Comparison of ENCODE assay signal across 7 cellular contexts in genomic region chr4:2220016-2220620, GRCh38. TPM values are rescaled to one million over a fixed set of nuclear protein-coding genes. Genes with fewer than 3 reads are reported as not detected.
DNase-seq lines count a peak whose midpoint lies in the region; ATAC-seq and TF ChIP-seq lines count a peak whose summit lies in the region.

No MANE protein-coding gene starts in this region.

- peaks cover 1% of the 10 kb centered on the region for H3K36me3 Mint-ChIP-seq in osteocyte (ENCODE audit: unreplicated experiment)

- H3K4me3 Mint-ChIP-seq in osteocyte (ENCODE audit: unreplicated experiment) = no peak overlapping the region

- peaks cover 0 to 6% (median 0%) of the 10 kb centered on the region in 3 donors for H3K4me1 ChIP-seq in gastroesophageal sphincter
- peaks cover 0 to 4% (median 0%) of the 10 kb centered on the region in 4 donors for H3K4me1 ChIP-seq in tibial artery

- H3K36me3 ChIP-seq in gastroesophageal sphincter = peaks cover 0 to 19% of the 10 kb centered on the region in 2 donors
- H3K36me3 ChIP-seq in tibial artery = peaks cover 7 to 12% (median 11%) of the 10 kb centered on the region in 3 donors

- no peak overlapping the region for H3K4me3 ChIP-seq in gastroesophageal sphincter
- no peak overlapping the region for H3K4me3 ChIP-seq in tibial artery

- peak; percentile 63 for ATAC-seq in gastroesophageal sphincter

- H3K9me3 ChIP-seq in gastroesophageal sphincter = no peaks in the 10 kb centered on the region
- H3K9me3 ChIP-seq in tibial artery = no peaks in the 10 kb centered on the region

- no peaks in the 10 kb centered on the region for H3K27me3 Mint-ChIP-seq in osteocyte (ENCODE audit: unreplicated experiment)

- H3K9me3 Mint-ChIP-seq in osteocyte (ENCODE audit: unreplicated experiment) = no peaks in the 10 kb centered on the region

- H3K27me3 ChIP-seq in gastroesophageal sphincter (no peaks in the 10 kb centered on the region), tibial artery (no peaks in the 10 kb centered on the region)

- H3K27ac ChIP-seq in gastroesophageal sphincter (no peak overlapping the region), tibial artery (no peak overlapping the region)

- WGBS in gastroesophageal sphincter (ENCODE audit: low coverage in 1 of 2), 2 donors = 2 to 7% methylated on average over 6 to 7 of the region's 10 CpGs

- intact Hi-C loops in tibial artery (cut with DNase I; ENCODE audit: low total_unique reads) = no loop called here

- no peak for TF ChIP-seq EP300 in gastroesophageal sphincter (IDR thresholded peaks at IDR 0.05)

- no peak overlapping the region for H3K27ac Mint-ChIP-seq in osteocyte (ENCODE audit: unreplicated experiment)

- in situ Hi-C loops in GM13976 (cut with MboI; ENCODE audit: low sequenced_read_pairs, unreplicated experiment) = no loop called here
- in situ Hi-C loops in SK-MEL-5 (cut with HindIII; ENCODE audit: low pct_unique_long_range_greater_than_20kb, low sequenced_read_pairs) = no loop called here

- TF ChIP-seq POLR2A in gastroesophageal sphincter (IDR thresholded peaks at IDR 0.05) = no peak

- peaks cover 4% of the 10 kb centered on the region for H3K4me1 Mint-ChIP-seq in osteocyte (ENCODE audit: unreplicated experiment)

- TF ChIP-seq CTCF in GM13976 (IDR thresholded peaks at IDR 0.05; ENCODE audit: borderline replicate concordance, control extremely low read depth, extremely low read depth, insufficient read depth, missing control alignments) (peak; percentile 96), gastroesophageal sphincter (IDR thresholded peaks at IDR 0.05) (peak; percentile 69 to 88 (median 78)), osteocyte (IDR thresholded peaks at IDR 0.05) (peak; percentile 88), tibial artery (IDR thresholded peaks at IDR 0.05) (peak; percentile 80 to 83)

- DNase-seq in GM13976 (ENCODE audit: low spot score) (peak; percentile 62), Kasumi-1 (lab: John Stamatoyannopoulos, UW) (peak; percentile 75 to 84), SK-MEL-5 (ENCODE audit: low read depth, low spot score) (peak; percentile 77), osteocyte (ENCODE audit: extremely low spot score, unreplicated experiment) (peak; percentile 90), tibial artery (peak; percentile 68 to 80)
- peak; percentile 67 for DNase-seq in activated gamma-delta T cell treated with anti-CD3 and anti-CD28 coated beads, Interleukin-2, amount 50 U/mL, for 16 hours (ENCODE audit: low read depth)

RNA-seq across cellular contexts. Expression of gene HAUS3, which starts 21.8 kb away (rescaled TPM):
- total RNA-seq in SK-MEL-5 (2014; rRNA removed; shearing (Covaris generic)) = 9.4 and 11.8 TPM in 2 replicates
- polyA plus RNA-seq in SK-MEL-5 (2015; cell fraction: cytosol; rRNA removed) = 12.5 and 17.9 TPM in 2 replicates
- polyA plus RNA-seq in SK-MEL-5 (2015; cell fraction: nucleus; rRNA removed) = 69.6 and 98.5 TPM in 2 replicates
- total RNA-seq in gastroesophageal sphincter (10 to 100 TPM in 3 of 4 donors, 1 to 10 TPM in 1; 10.0 to 16.3 (median 12.7) TPM), osteocyte (10.2 and 11.7 TPM in 2 replicates)

RNA-seq across cellular contexts. Expression of gene POLN, which starts 21.8 kb away (rescaled TPM):
- total RNA-seq in SK-MEL-5 (2014; rRNA removed; shearing (Covaris generic)) = 0.61 and 0.85 TPM in 2 replicates
- 0.13 and 1.1 TPM in 2 replicates for polyA plus RNA-seq in SK-MEL-5 (2015; cell fraction: cytosol; rRNA removed)
- polyA plus RNA-seq in SK-MEL-5 (2015; cell fraction: nucleus; rRNA removed) = 6.3 TPM in 2 replicates
- total RNA-seq in gastroesophageal sphincter = 1 to 10 TPM; 1.5 to 4.6 (median 2.6) TPM
- 3.8 and 4.2 TPM in 2 replicates for total RNA-seq in osteocyte

RNA-seq across cellular contexts. Expression of gene MXD4, which starts 41.8 kb away (rescaled TPM):
- 9.7 and 10.9 TPM in 2 replicates for total RNA-seq in SK-MEL-5 (2014; rRNA removed; shearing (Covaris generic))
- 12.4 and 13.6 TPM in 2 replicates for polyA plus RNA-seq in SK-MEL-5 (2015; cell fraction: cytosol; rRNA removed)
- 16.6 and 26.5 TPM in 2 replicates for polyA plus RNA-seq in SK-MEL-5 (2015; cell fraction: nucleus; rRNA removed)
- total RNA-seq in gastroesophageal sphincter (10 to 100 TPM; 36.1 to 76.2 (median 55.6) TPM), osteocyte (74.9 and 81.5 TPM in 2 replicates)
